ENCODE assay signal across 29 cellular contexts in the genomic region with DNA sequence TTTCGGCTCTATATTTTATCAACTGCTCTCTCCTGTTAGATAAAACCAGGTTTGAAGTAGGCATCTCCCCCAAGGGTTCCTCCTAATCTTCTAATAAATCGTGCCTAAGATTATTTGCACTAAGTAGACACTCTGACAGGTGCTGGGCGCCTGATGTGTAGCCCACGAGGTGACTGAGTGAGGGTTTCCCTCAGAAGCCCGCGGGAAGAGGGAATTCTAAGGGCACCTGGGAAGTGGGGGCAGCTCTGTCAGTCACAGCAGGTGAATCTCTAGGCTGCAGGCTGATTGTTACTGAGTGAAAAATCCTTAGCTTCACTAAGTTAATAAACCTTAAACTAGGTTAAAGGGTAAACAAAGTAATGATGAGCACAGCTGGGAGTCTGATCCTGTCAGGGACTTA.
"Had no signal": no experiment of that assay in that cellular context is flagged by ENCODE, and none has a peak within 500 bp of the region (broad histone marks: within the 10 kb centered on the region; RNA-seq: fewer than 3 reads in every experiment).

No MANE protein-coding gene starts in this region.

- H3K27ac ChIP-seq: adrenal gland, ascending aorta, breast epithelium, cardiac muscle cell, colonic mucosa, foreskin keratinocyte, gastrocnemius medialis, heart left ventricle had no signal

- H3K4me3 ChIP-seq: adrenal gland, ascending aorta, breast epithelium, cardiac muscle cell, colonic mucosa, gastrocnemius medialis, heart left ventricle had no signal

- H3K9me3 ChIP-seq: adrenal gland, breast epithelium, colonic mucosa, gastrocnemius medialis had no signal

- H3K36me3 ChIP-seq: adrenal gland, breast epithelium, cardiac muscle cell, colonic mucosa, gastrocnemius medialis, heart left ventricle had no signal

- DNase-seq: activated CD4-positive, alpha-beta memory T cell treated with anti-CD3 and anti-CD28 coated beads for 36 hours; activated CD4-positive, alpha-beta T cell treated with anti-CD3 and anti-CD28 coated beads for 36 hours; activated CD4-positive, alpha-beta T cell treated with anti-CD3 and anti-CD28 coated beads, Interleukin-2, amount 10 ng/mL, durations not matched to agents 24 days and 14 days; activated CD4-positive, CD25-positive, alpha-beta regulatory T cell; activated CD4-positive, CD25-positive, alpha-beta regulatory T cell treated with anti-CD3 and anti-CD28 coated beads, Interleukin-2, amount 50 U/mL, for 72 hours; activated CD8-positive, alpha-beta memory T cell treated with anti-CD3 and anti-CD28 coated beads, Interleukin-2, amount 10 ng/mL, durations not matched to agents 7 days and 5 days; activated CD8-positive, alpha-beta memory T cell treated with anti-CD3 and anti-CD28 coated beads, Interleukin-2, amount 50 U/mL, for 4 hours; activated CD8-positive, alpha-beta T cell treated with anti-CD3 and anti-CD28 coated beads, Interleukin-2, amount 10 ng/mL, durations not matched to agents 7 days and 5 days; activated effector memory CD4-positive, alpha-beta T cell treated with anti-CD3 and anti-CD28 coated beads, Interleukin-2, amount 50 U/mL, for 16 hours; activated naive CD4-positive, alpha-beta T cell treated with anti-CD3 and anti-CD28 coated beads for 36 hours; activated naive CD8-positive, alpha-beta T cell treated with anti-CD3 and anti-CD28 coated beads for 36 hours; activated naive CD8-positive, alpha-beta T cell treated with anti-CD3 and anti-CD28 coated beads, Interleukin-2, amount 50 U/mL, for 24 hours; activated T-cell treated with anti-CD3 and anti-CD28 coated beads, Interleukin-2, amount 50 U/mL, for 1 hour; activated T-cell treated with anti-CD3 and anti-CD28 coated beads, Interleukin-2, amount 50 U/mL, for 48 hours; adrenal gland; amygdala; central memory CD4-positive, alpha-beta T cell; cerebellar nuclear complex; colonic mucosa; effector CD8-positive, alpha-beta T cell; foreskin keratinocyte; gastrocnemius medialis; glutamatergic neuron; heart left ventricle; T-helper 17 cell; T1000 had no signal

- H3K4me1 ChIP-seq: adrenal gland, ascending aorta, breast epithelium, colonic mucosa, foreskin keratinocyte, gastrocnemius medialis, heart left ventricle had no signal

- H3K27me3 ChIP-seq: adrenal gland, ascending aorta, breast epithelium, cardiac muscle cell, colonic mucosa, gastrocnemius medialis, heart left ventricle had no signal
